Comparison of ENCODE assay signal across 1 cellular context in genomic region chr7:106056513-106057203, GRCh38.
A peak's percentile ranks its signal among the peaks of the same experiment; 100 is the strongest.
TF ChIP-seq lines count a peak whose summit lies in the region.

No MANE protein-coding gene starts in this region.

TF ChIP-seq in HepG2, 621 proteins besides CTCF, POLR2A, EP300 and RAD21 (continued from another document):
- 0 out of 2 replicates have a peak, but pooled peaks have one; percentile 39 for TF ChIP-seq ZNF318 (CRISPR knock-in tag; IDR thresholded peaks at IDR 0.05)
- 0 out of 2 replicates have a peak, but pooled peaks have one; percentile 47 for TF ChIP-seq ERF (CRISPR knock-in tag; IDR thresholded peaks at IDR 0.05)
